ENCODE assay signal across 13 cellular contexts in genomic region chr15:31268911-31269784, GRCh38. TPM values are rescaled to one million over a fixed set of nuclear protein-coding genes. Genes with fewer than 3 reads are reported as not detected.
DNase-seq lines count a peak whose midpoint lies in the region; ATAC-seq and TF ChIP-seq lines count a peak whose summit lies in the region.
"Had no signal": no experiment of that assay in that cellular context is flagged by ENCODE, and none has a peak within 500 bp of the region (broad histone marks: within the 10 kb centered on the region; RNA-seq: fewer than 3 reads in every experiment).

No MANE protein-coding gene starts in this region.

- H3K27me3 Mint-ChIP-seq in CD4-positive, CD25-positive, alpha-beta regulatory T cell = no peaks in the 10 kb centered on the region
- H3K27me3 Mint-ChIP-seq in activated T-helper 2 cell treated with anti-CD3 and anti-CD28 coated beads, Interferon-gamma antibody, Interleukin-2, Interleukin-4, amounts not matched to agents 10 μg/mL and 5 μg/mL and 100 μg/mL, durations not matched to agents 14 hours and 24 hours and 36 hours (ENCODE audit: low read depth) = no peaks in the 10 kb centered on the region

- H3K4me1 ChIP-seq in CD4-positive, CD25-positive, alpha-beta regulatory T cell (ENCODE audit: control insufficient read depth, insufficient read depth, low read length, poor library complexity, severe bottlenecking) = peaks cover 74% of the 10 kb centered on the region
- H3K4me1 ChIP-seq in osteoblast (ENCODE audit: insufficient read depth, low read length) = no peaks in the 10 kb centered on the region

- no peaks in the 10 kb centered on the region for H3K36me3 ChIP-seq in CD4-positive, CD25-positive, alpha-beta regulatory T cell (ENCODE audit: control insufficient read depth, insufficient read depth, low read length)
- H3K36me3 ChIP-seq in osteoblast (ENCODE audit: insufficient read depth, low read length) = no peaks in the 10 kb centered on the region
- H3K36me3 ChIP-seq: right lobe of liver, SJSA1 had no signal

- no peak overlapping the region for H3K4me2 ChIP-seq in osteoblast (ENCODE audit: insufficient read depth, low read length)

- no peak for DNase-seq in CD4-positive, CD25-positive, alpha-beta regulatory T cell
- DNase-seq in DMS79 treated with DMSO at 0.1 percent for 48 hours (lab: John Stamatoyannopoulos, UW) = peak; percentile 76
- peak; percentile 6 for DNase-seq in activated T-helper 2 cell treated with anti-CD3 and anti-CD28 coated beads, Interferon-gamma antibody, Interleukin-2, Interleukin-4, amounts not matched to agents 10 μg/mL and 5 μg/mL and 100 μg/mL, durations not matched to agents 14 hours and 24 hours and 36 hours (ENCODE audit: low spot score)
- peak; percentile 37 for DNase-seq in osteoblast (ENCODE audit: insufficient read length, low spot score, missing footprints)
- DNase-seq: activated CD4-positive, CD25-positive, alpha-beta regulatory T cell; GOT3; NCI-H82 had no signal

- H3K9me3 ChIP-seq in CD4-positive, CD25-positive, alpha-beta regulatory T cell (ENCODE audit: control insufficient read depth in 2 of 2, low read length in 2 of 2) = no peaks in the 10 kb centered on the region
- no peaks in the 10 kb centered on the region for H3K9me3 ChIP-seq in osteoblast (ENCODE audit: low read depth, low read length)
- H3K9me3 ChIP-seq: right lobe of liver, SJSA1 had no signal

- no peaks in the 10 kb centered on the region for H3K79me2 ChIP-seq in osteoblast (ENCODE audit: insufficient read depth, low read length)

- no peaks in the 10 kb centered on the region for H4K20me1 ChIP-seq in osteoblast (ENCODE audit: insufficient read depth, low read length)

- ATAC-seq in CD4-positive, CD25-positive, alpha-beta regulatory T cell (ENCODE audit: low read depth in 2 of 2) = no peak
- ATAC-seq in HG03439 (IDR thresholded peaks at IDR 0.05; ENCODE audit: unreplicated experiment) (no peak), HG03520 (IDR thresholded peaks at IDR 0.05; ENCODE audit: unreplicated experiment) (no peak), GM21723 (IDR thresholded peaks at IDR 0.05; ENCODE audit: unreplicated experiment) (no peak)
- ATAC-seq: right lobe of liver had no signal

- peaks cover 0 to 1% (median 0%) of the 10 kb centered on the region in 7 donors for H3K9me3 Mint-ChIP-seq in CD4-positive, CD25-positive, alpha-beta regulatory T cell
- no peaks in the 10 kb centered on the region for H3K9me3 Mint-ChIP-seq in activated T-helper 2 cell treated with anti-CD3 and anti-CD28 coated beads, Interferon-gamma antibody, Interleukin-2, Interleukin-4, amounts not matched to agents 10 μg/mL and 5 μg/mL and 100 μg/mL, durations not matched to agents 14 hours and 24 hours and 36 hours

- no peaks in the 10 kb centered on the region for H3K36me3 Mint-ChIP-seq in CD4-positive, CD25-positive, alpha-beta regulatory T cell
- H3K36me3 Mint-ChIP-seq in activated T-helper 2 cell treated with anti-CD3 and anti-CD28 coated beads, Interferon-gamma antibody, Interleukin-2, Interleukin-4, amounts not matched to agents 10 μg/mL and 5 μg/mL and 100 μg/mL, durations not matched to agents 14 hours and 24 hours and 36 hours (ENCODE audit: low read depth) = no peaks in the 10 kb centered on the region

- H3K27me3 ChIP-seq in CD4-positive, CD25-positive, alpha-beta regulatory T cell (ENCODE audit: control insufficient read depth, insufficient read depth, low read length) = no peaks in the 10 kb centered on the region
- H3K27me3 ChIP-seq in osteoblast (ENCODE audit: insufficient read depth, low read length) = no peaks in the 10 kb centered on the region
- H3K27me3 ChIP-seq: right lobe of liver, SJSA1 had no signal

- H3K27ac ChIP-seq in CD4-positive, CD25-positive, alpha-beta regulatory T cell (ENCODE audit: insufficient read depth, low read length, poor library complexity, severe bottlenecking) = no peak overlapping the region
- H3K27ac ChIP-seq in osteoblast (ENCODE audit: low read depth, low read length) = no peak overlapping the region
- H3K27ac ChIP-seq: coronary artery, right lobe of liver, SJSA1 had no signal

- no peak overlapping the region for H2AFZ ChIP-seq in osteoblast (ENCODE audit: low read length)

- intact Hi-C loops in activated T-helper 2 cell treated with anti-CD3 and anti-CD28 coated beads, Interferon-gamma antibody, Interleukin-2, Interleukin-4, amounts not matched to agents 10 μg/mL and 5 μg/mL and 100 μg/mL, durations not matched to agents 14 hours and 24 hours and 36 hours (cut with micrococcal nuclease) = no loop called here

- no peak overlapping the region for H3K4me3 ChIP-seq in CD4-positive, CD25-positive, alpha-beta regulatory T cell (ENCODE audit: low read depth, low read length)
- H3K4me3 ChIP-seq in osteoblast (ENCODE audit: insufficient read depth, low read length) = no peak overlapping the region
- H3K4me3 ChIP-seq: coronary artery, right lobe of liver, SJSA1 had no signal

- no peak for TF ChIP-seq CTCF in osteoblast (IDR thresholded peaks at IDR 0.05; ENCODE audit: extremely low read depth, low read depth, low read length)

- H3K4me1 Mint-ChIP-seq in CD4-positive, CD25-positive, alpha-beta regulatory T cell = peaks cover 9 to 92% (median 51%) of the 10 kb centered on the region in 4 donors
- H3K4me1 Mint-ChIP-seq in activated T-helper 2 cell treated with anti-CD3 and anti-CD28 coated beads, Interferon-gamma antibody, Interleukin-2, Interleukin-4, amounts not matched to agents 10 μg/mL and 5 μg/mL and 100 μg/mL, durations not matched to agents 14 hours and 24 hours and 36 hours (ENCODE audit: low read depth) = peaks cover 55% of the 10 kb centered on the region

- H3K4me3 Mint-ChIP-seq in CD4-positive, CD25-positive, alpha-beta regulatory T cell = peak overlapping the region in 2 of 4 donors; percentile 8 to 29
- H3K4me3 Mint-ChIP-seq in activated T-helper 2 cell treated with anti-CD3 and anti-CD28 coated beads, Interferon-gamma antibody, Interleukin-2, Interleukin-4, amounts not matched to agents 10 μg/mL and 5 μg/mL and 100 μg/mL, durations not matched to agents 14 hours and 24 hours and 36 hours (ENCODE audit: low read depth) = no peak overlapping the region

- peak overlapping the region; percentile 82 to 97 (median 96) for H3K27ac Mint-ChIP-seq in CD4-positive, CD25-positive, alpha-beta regulatory T cell
- no peak overlapping the region for H3K27ac Mint-ChIP-seq in activated T-helper 2 cell treated with anti-CD3 and anti-CD28 coated beads, Interferon-gamma antibody, Interleukin-2, Interleukin-4, amounts not matched to agents 10 μg/mL and 5 μg/mL and 100 μg/mL, durations not matched to agents 14 hours and 24 hours and 36 hours

RNA-seq across cellular contexts. Expression of gene KLF13, which starts 57.5 kb away (rescaled TPM):
- total RNA-seq in CD4-positive, CD25-positive, alpha-beta regulatory T cell = 227 TPM
- polyA plus RNA-seq in CD4-positive, CD25-positive, alpha-beta regulatory T cell = 10 to 100 TPM; 36.3 to 52.1 (median 47.7) TPM
- 127 and 132 TPM in 2 replicates for total RNA-seq in activated T-helper 2 cell treated with anti-CD3 and anti-CD28 coated beads, Interferon-gamma antibody, Interleukin-2, Interleukin-4, amounts not matched to agents 10 μg/mL and 5 μg/mL and 100 μg/mL, durations not matched to agents 14 hours and 24 hours and 36 hours
- 53.3 and 58.6 TPM in 2 replicates for total RNA-seq in osteoblast

Comparison
In these comparisons a context has a peak if more than half of its experiments do, and no peak if none do; other contexts are left out.
1. DNase-seq: peak in DMS79 treated with DMSO at 0.1 percent for 48 hours (single experiment), activated T-helper 2 cell treated with anti-CD3 and anti-CD28 coated beads, Interferon-gamma antibody, Interleukin-2, Interleukin-4, amounts not matched to agents 10 μg/mL and 5 μg/mL and 100 μg/mL, durations not matched to agents 14 hours and 24 hours and 36 hours (single experiment) and osteoblast (single experiment); none in CD4-positive, CD25-positive, alpha-beta regulatory T cell (0 of 3).